Comparison of ENCODE assay signal across 9 cellular contexts in genomic region chr17:50935201-50936124, GRCh38.
A peak's percentile ranks its signal among the peaks of the same experiment; 100 is the strongest.
DNase-seq lines count a peak whose midpoint lies in the region; ATAC-seq, FAIRE-seq and TF ChIP-seq lines count a peak whose summit lies in the region.
"Had no signal": no experiment of that assay in that cellular context is flagged by ENCODE, and none has a peak within 500 bp of the region (broad histone marks: within the 10 kb centered on the region; RNA-seq: fewer than 3 reads in every experiment).

No MANE protein-coding gene starts in this region.

- ATAC-seq in right lobe of liver (peak; percentile 64 to 81 (median 75)), upper lobe of right lung (peak; percentile 79), GM21737 (IDR thresholded peaks at IDR 0.05; ENCODE audit: unreplicated experiment) (no peak)
- no peak for ATAC-seq in effector memory CD8-positive, alpha-beta T cell (replicated peaks)
- no peak for ATAC-seq in stimulated activated memory B cell treated with anti-CD40 and anti-IgM and Interleukin-4, amounts not matched to agents 10 μg/mL and 1 μg/mL and 100 μg/mL, for 72 hours

- H3K4me1 Mint-ChIP-seq in effector memory CD8-positive, alpha-beta T cell (ENCODE audit: low read depth in 2 of 2), result peaks cover 8 to 10% of the 10 kb centered on the region in 2 donors
- H3K4me1 Mint-ChIP-seq in stimulated activated memory B cell treated with anti-CD40 and anti-IgM and Interleukin-4, amounts not matched to agents 10 μg/mL and 1 μg/mL and 100 μg/mL, for 72 hours, result peaks cover 16% of the 10 kb centered on the region

- peaks cover 0 to 51% (median 16%) of the 10 kb centered on the region in 4 donors for H3K4me1 ChIP-seq in right lobe of liver
- H3K4me1 ChIP-seq in upper lobe of right lung, result peaks cover 19% of the 10 kb centered on the region

- H3K27me3 ChIP-seq in bronchial epithelial cell (ENCODE audit: control insufficient read depth, insufficient read depth, low read length), result no peaks in the 10 kb centered on the region
- no peaks in the 10 kb centered on the region for H3K27me3 ChIP-seq in right lobe of liver
- H3K27me3 ChIP-seq in upper lobe of right lung, result no peaks in the 10 kb centered on the region

- intact Hi-C loops in right lobe of liver (cut with DNase I), result no loop called here
- intact Hi-C loops in upper lobe of right lung (cut with DNase I), result no loop called here

- 37% methylated on average over 12 of the region's 19 CpGs for WGBS in right lobe of liver (ENCODE audit: insufficient coverage, low coverage, low lambda C conversion rate, missing lambda C conversion rate)

- no peak for FAIRE-seq in bronchial epithelial cell (lab: Jason Lieb, UNC)

- TF ChIP-seq POLR2A in right lobe of liver (IDR thresholded peaks at IDR 0.05), result peak; percentile 76

- no peak overlapping the region for H3K4me3 ChIP-seq in bronchial epithelial cell (ENCODE audit: low read depth, low read length)
- no peak overlapping the region for H3K4me3 ChIP-seq in right lobe of liver
- H3K4me3 ChIP-seq in upper lobe of right lung, result no peak overlapping the region

- H3K9me3 ChIP-seq in right lobe of liver, result no peaks in the 10 kb centered on the region
- no peaks in the 10 kb centered on the region for H3K9me3 ChIP-seq in upper lobe of right lung

- no peak for TF ChIP-seq CTCF in bronchial epithelial cell (IDR thresholded peaks at IDR 0.05; ENCODE audit: insufficient read depth, low read length, severe bottlenecking)
- no peak for TF ChIP-seq CTCF in right lobe of liver (IDR thresholded peaks at IDR 0.05)
- TF ChIP-seq CTCF in upper lobe of right lung (IDR thresholded peaks at IDR 0.05), result no peak

- H3K27ac ChIP-seq in right lobe of liver (peak overlapping the region; percentile 19 to 82 (median 76)), upper lobe of right lung (peak overlapping the region; percentile 17)

- no peaks in the 10 kb centered on the region for H3K27me3 Mint-ChIP-seq in effector memory CD8-positive, alpha-beta T cell
- peaks cover 18% of the 10 kb centered on the region for H3K27me3 Mint-ChIP-seq in stimulated activated memory B cell treated with anti-CD40 and anti-IgM and Interleukin-4, amounts not matched to agents 10 μg/mL and 1 μg/mL and 100 μg/mL, for 72 hours

- no peak overlapping the region for H3K4me3 Mint-ChIP-seq in effector memory CD8-positive, alpha-beta T cell
- H3K4me3 Mint-ChIP-seq in stimulated activated memory B cell treated with anti-CD40 and anti-IgM and Interleukin-4, amounts not matched to agents 10 μg/mL and 1 μg/mL and 100 μg/mL, for 72 hours, result no peak overlapping the region

- no peaks in the 10 kb centered on the region for H3K9me3 Mint-ChIP-seq in effector memory CD8-positive, alpha-beta T cell
- no peaks in the 10 kb centered on the region for H3K9me3 Mint-ChIP-seq in stimulated activated memory B cell treated with anti-CD40 and anti-IgM and Interleukin-4, amounts not matched to agents 10 μg/mL and 1 μg/mL and 100 μg/mL, for 72 hours

- no peak overlapping the region for H3K27ac Mint-ChIP-seq in effector memory CD8-positive, alpha-beta T cell
- H3K27ac Mint-ChIP-seq in stimulated activated memory B cell treated with anti-CD40 and anti-IgM and Interleukin-4, amounts not matched to agents 10 μg/mL and 1 μg/mL and 100 μg/mL, for 72 hours, result no peak overlapping the region

- DNase-seq in NCI-H1417 (lab: John Stamatoyannopoulos, UW) (peak in 2 of 3 experiments; percentile 16 to 54), NCI-H1417 treated with DMSO at 0.1 percent for 48 hours (lab: John Stamatoyannopoulos, UW) (no peak), bronchial epithelial cell (ENCODE audit: low read depth) (peak; percentile 56), right lobe of liver (peak; percentile 91 to 96 (median 95)), upper lobe of right lung (peak; percentile 91)
- no peak for DNase-seq in effector memory CD8-positive, alpha-beta T cell
- DNase-seq: activated effector memory CD4-positive, alpha-beta T cell treated with anti-CD3 and anti-CD28 coated beads, Interleukin-2, amount 50 U/mL, for 16 hours had no signal

- peaks cover 18% of the 10 kb centered on the region for H3K36me3 Mint-ChIP-seq in effector memory CD8-positive, alpha-beta T cell (ENCODE audit: insufficient read depth)
- no peaks in the 10 kb centered on the region for H3K36me3 Mint-ChIP-seq in stimulated activated memory B cell treated with anti-CD40 and anti-IgM and Interleukin-4, amounts not matched to agents 10 μg/mL and 1 μg/mL and 100 μg/mL, for 72 hours

- no peaks in the 10 kb centered on the region for H3K36me3 ChIP-seq in bronchial epithelial cell (ENCODE audit: control insufficient read depth, insufficient read depth, low read length)
- no peaks in the 10 kb centered on the region for H3K36me3 ChIP-seq in right lobe of liver
- no peaks in the 10 kb centered on the region for H3K36me3 ChIP-seq in upper lobe of right lung

Comparison
In these comparisons a context has a peak if more than half of its experiments do, and no peak if none do; other contexts are left out.
1. DNase-seq: peak in NCI-H1417 (2 of 3), bronchial epithelial cell (single experiment), right lobe of liver (3 of 3) and upper lobe of right lung (single experiment); none in NCI-H1417 treated with DMSO at 0.1 percent for 48 hours (single experiment) and effector memory CD8-positive, alpha-beta T cell (0 of 3).
2. ATAC-seq: peak in right lobe of liver (4 of 4) and upper lobe of right lung (single experiment); none in effector memory CD8-positive, alpha-beta T cell (single experiment), GM21737 (single experiment) and stimulated activated memory B cell treated with anti-CD40 and anti-IgM and Interleukin-4, amounts not matched to agents 10 μg/mL and 1 μg/mL and 100 μg/mL, for 72 hours (single experiment).